Comparison of ENCODE assay signal across 8 cellular contexts in genomic region chrX:56733459-56734046, GRCh38. TPM values are rescaled to one million over a fixed set of nuclear protein-coding genes. Genes with fewer than 3 reads are reported as not detected.
DNase-seq lines count a peak whose midpoint lies in the region; ATAC-seq, FAIRE-seq and TF ChIP-seq lines count a peak whose summit lies in the region.

No MANE protein-coding gene starts in this region.

- no peaks in the 10 kb centered on the region for H4K20me1 ChIP-seq in keratinocyte (ENCODE audit: control insufficient read depth, extremely low read depth, insufficient read depth, low read length)

- DNase-seq in cardiac muscle cell (ENCODE audit: low read depth in 1 of 2, low spot score in 1 of 2) (peak; percentile 41 to 51), Right ventricle myocardium inferior (ENCODE audit: missing footprints) (no peak), HUDEP-2 (lab: John Stamatoyannopoulos, UW; ENCODE audit: unreplicated experiment in 76 of 76) (peak in 50 of 76 experiments; percentile 0 to 45 (median 12)), T follicular helper cell (ENCODE audit: low read depth) (peak; percentile 41), astrocyte of the hippocampus (ENCODE audit: low read depth, low spot score) (peak; percentile 56), keratinocyte (ENCODE audit: low read depth, low spot score) (no peak), NCI-H187 treated with DMSO at 0.1 percent for 48 hours (lab: John Stamatoyannopoulos, UW) (no peak)
- DNase-seq in stimulated activated CD4-positive, alpha-beta T cell treated with anti-CD3 and anti-CD28 coated beads, Interleukin-4, amount 100 ng/mL, for 48 hours (ENCODE audit: low read depth in 2 of 2) = peak; percentile 15 to 38

- H3K4me3 ChIP-seq in cardiac muscle cell = no peak overlapping the region
- no peak overlapping the region for H3K4me3 ChIP-seq in keratinocyte (ENCODE audit: control insufficient read depth in 2 of 3, extremely low read depth in 1 of 3, insufficient read depth in 2 of 3, low read depth in 1 of 3, low read length in 3 of 3)

- intact Hi-C loops in Right ventricle myocardium inferior (cut with DNase I) = no loop called here

- TF ChIP-seq CTCF in cardiac muscle cell (IDR thresholded peaks at IDR 0.05; ENCODE audit: low read depth, low read length) = peak; percentile 53
- peak; percentile 39 to 63 (median 62) for TF ChIP-seq CTCF in keratinocyte (optimal IDR thresholded peaks at IDR 0.05 in 1 of 3, IDR thresholded peaks at IDR 0.05 in 1 of 3, conservative IDR thresholded peaks at IDR 0.05 in 1 of 3; ENCODE audit: extremely low read depth in 1 of 3, insufficient read depth in 2 of 3, low read length in 3 of 3)

- peaks cover 40% of the 10 kb centered on the region for H3K79me2 ChIP-seq in keratinocyte (ENCODE audit: control insufficient read depth, insufficient read depth, low read length)

- ATAC-seq in Right ventricle myocardium inferior = no peak

- dilution Hi-C loops in keratinocyte (cut with MboI; ENCODE audit: extremely low pct_ligation_motif_present, low sequenced_read_pairs) = no loop called here

- H2AFZ ChIP-seq in keratinocyte (ENCODE audit: control insufficient read depth, low read length) = no peak overlapping the region

- no peaks in the 10 kb centered on the region for H3K9me3 ChIP-seq in cardiac muscle cell (ENCODE audit: low read depth)
- no peaks in the 10 kb centered on the region for H3K9me3 ChIP-seq in keratinocyte (ENCODE audit: control insufficient read depth, low read depth, low read length)

- H3K4me1 ChIP-seq in cardiac muscle cell (ENCODE audit: low read depth) = no peaks in the 10 kb centered on the region
- peaks cover 4% of the 10 kb centered on the region for H3K4me1 ChIP-seq in keratinocyte (ENCODE audit: control insufficient read depth, extremely low read depth, insufficient read depth, low read length)

- no peak overlapping the region for H3K4me2 ChIP-seq in keratinocyte (ENCODE audit: control insufficient read depth, extremely low read depth, insufficient read depth, low read depth, low read length)

- peaks cover 4% of the 10 kb centered on the region for H3K36me3 ChIP-seq in cardiac muscle cell
- H3K36me3 ChIP-seq in keratinocyte (ENCODE audit: control insufficient read depth in 2 of 2, extremely low read depth in 1 of 2, insufficient read depth in 2 of 2, low read length in 2 of 2) = no peaks in the 10 kb centered on the region

- H3K27me3 ChIP-seq in cardiac muscle cell = no peaks in the 10 kb centered on the region
- H3K27me3 ChIP-seq in keratinocyte (ENCODE audit: control insufficient read depth, extremely low read depth, insufficient read depth, low read length) = no peaks in the 10 kb centered on the region

- H3K27ac ChIP-seq in cardiac muscle cell (no peak overlapping the region), keratinocyte (ENCODE audit: control insufficient read depth, insufficient read depth, low read length) (no peak overlapping the region)

- H3K9me1 ChIP-seq in keratinocyte (ENCODE audit: control insufficient read depth, extremely low read depth, insufficient read depth, low read length) = no peaks in the 10 kb centered on the region

- H3K9ac ChIP-seq in keratinocyte (ENCODE audit: control insufficient read depth, extremely low read depth, insufficient read depth, low read length) = no peak overlapping the region

- FAIRE-seq in keratinocyte (lab: Jason Lieb, UNC) = peak; percentile 55

RNA-seq across cellular contexts. Expression of gene NBDY, which starts 4.5 kb away (rescaled TPM):
- 13.1 and 20.4 TPM in 2 replicates for total RNA-seq in cardiac muscle cell
- polyA plus RNA-seq in cardiac muscle cell = 243 and 281 TPM in 2 replicates
- 21.4 TPM for total RNA-seq in Right ventricle myocardium inferior
- polyA plus RNA-seq in keratinocyte = 34.1 to 53.7 TPM (median 41.1 TPM) in 3 replicates
- polyA plus RNA-seq in keratinocyte (2011; ENCODE audit: low read depth) = 33.6 TPM
- polyA plus RNA-seq in keratinocyte (2011; cell fraction: cytosol; rRNA removed) = 74.4 and 97.1 TPM in 2 replicates
- 24.9 and 28.3 TPM in 2 replicates for polyA plus RNA-seq in keratinocyte (2011; cell fraction: nucleus; rRNA removed)
- 61.9 and 76.8 TPM in 2 replicates for polyA plus RNA-seq in keratinocyte (2012; ENCODE audit: low replicate concordance)
- 14.9 to 23.2 TPM (median 17.7 TPM) in 3 replicates for polyA minus RNA-seq in keratinocyte
- polyA minus RNA-seq in keratinocyte (2011; cell fraction: cytosol; rRNA and poly(A)+ RNA removed) = 38.0 TPM
- 6.3 and 11.2 TPM in 2 replicates for polyA minus RNA-seq in keratinocyte (2011; cell fraction: nucleus; rRNA and poly(A)+ RNA removed)

Comparison
In these comparisons a context has a peak if more than half of its experiments do, and no peak if none do; other contexts are left out.
1. DNase-seq: peak in cardiac muscle cell (2 of 2), HUDEP-2 (50 of 76), T follicular helper cell (single experiment), astrocyte of the hippocampus (single experiment) and stimulated activated CD4-positive, alpha-beta T cell treated with anti-CD3 and anti-CD28 coated beads, Interleukin-4, amount 100 ng/mL, for 48 hours (2 of 2); none in Right ventricle myocardium inferior (single experiment), keratinocyte (single experiment) and NCI-H187 treated with DMSO at 0.1 percent for 48 hours (single experiment).